17 cellular contexts compared by ENCODE assay signal in genomic region chrX:113919387-113919786, GRCh38.
DNase-seq lines count a peak whose midpoint lies in the region; ATAC-seq, FAIRE-seq and TF ChIP-seq lines count a peak whose summit lies in the region.
"Had no signal": no experiment of that assay in that cellular context is flagged by ENCODE, and none has a peak within 500 bp of the region (broad histone marks: within the 10 kb centered on the region; RNA-seq: fewer than 3 reads in every experiment).

No MANE protein-coding gene starts in this region.

- no peak overlapping the region for H3K27ac Mint-ChIP-seq in activated naive CD4-positive, alpha-beta T cell treated with anti-CD3 and anti-CD28 coated beads, Interleukin-2, amount 10 ng/mL, durations not matched to agents 7 days and 5 days
- H3K27ac Mint-ChIP-seq: CD8-positive, alpha-beta memory T cell; HFFc6 had no signal

- no peak overlapping the region for H4K8ac ChIP-seq in H1 (ENCODE audit: extremely low read depth, insufficient read depth, low read length)

- no peak overlapping the region for H3K23ac ChIP-seq in H1 (ENCODE audit: insufficient read length)

- ATAC-seq in GM18519 (IDR thresholded peaks at IDR 0.05; ENCODE audit: low FRiP score, unreplicated experiment) (peak; percentile 41), HG02970 (IDR thresholded peaks at IDR 0.05; ENCODE audit: low FRiP score, unreplicated experiment) (no peak)
- ATAC-seq: K562 had no signal

- no peak for TF ChIP-seq EP300 in H1 (IDR thresholded peaks at IDR 0.05; ENCODE audit: borderline replicate concordance in 1 of 2, low read depth in 2 of 2, low read length in 2 of 2)

- H3K36me3 Mint-ChIP-seq in activated naive CD4-positive, alpha-beta T cell treated with anti-CD3 and anti-CD28 coated beads, Interleukin-2, amount 10 ng/mL, durations not matched to agents 7 days and 5 days, result no peaks in the 10 kb centered on the region
- H3K36me3 Mint-ChIP-seq: CD8-positive, alpha-beta memory T cell had no signal

- no peak overlapping the region for H2BK120ac ChIP-seq in H1 (replicated peaks; ENCODE audit: low read depth, low read length)

- H3K27me3 ChIP-seq in MM.1S (replicated peaks; ENCODE audit: insufficient read depth, low read length) (no peaks in the 10 kb centered on the region), H1 (replicated peaks in 1 of 4; ENCODE audit: control insufficient read depth in 3 of 4, extremely low read depth in 1 of 4, insufficient read depth in 3 of 4, low read length in 3 of 4) (no peaks in the 10 kb centered on the region), smooth muscle cell (ENCODE audit: low read depth) (no peaks in the 10 kb centered on the region), right atrium auricular region (no peaks in the 10 kb centered on the region)

- H3K4me3 Mint-ChIP-seq in activated naive CD4-positive, alpha-beta T cell treated with anti-CD3 and anti-CD28 coated beads, Interleukin-2, amount 10 ng/mL, durations not matched to agents 7 days and 5 days, result no peak overlapping the region
- H3K4me3 Mint-ChIP-seq: CD8-positive, alpha-beta memory T cell; HFFc6 had no signal

- H3K36me3 ChIP-seq in MM.1S (replicated peaks; ENCODE audit: insufficient read depth, low read length), result no peaks in the 10 kb centered on the region
- no peaks in the 10 kb centered on the region for H3K36me3 ChIP-seq in H1 (ENCODE audit: control insufficient read depth in 2 of 4, insufficient read depth in 4 of 4, low read length in 3 of 4)
- H3K36me3 ChIP-seq in smooth muscle cell (ENCODE audit: low read depth), result no peaks in the 10 kb centered on the region
- H3K36me3 ChIP-seq in right atrium auricular region, result no peaks in the 10 kb centered on the region
- H3K36me3 ChIP-seq: BLaER1 had no signal

- 81% methylated on average over 4 of the region's 4 CpGs; no CpG with 5 or more reads in 1 of the 2 experiments for WGBS in H1 (ENCODE audit: extremely low coverage in 1 of 2, insufficient coverage in 1 of 2, insufficient read length in 1 of 2, insufficient replicate concordance in 2 of 2, low coverage in 1 of 2, low lambda C conversion rate in 2 of 2, missing lambda C conversion rate in 1 of 2), 2 experiments
- 87% methylated on average over 4 of the region's 4 CpGs for WGBS in smooth muscle cell (ENCODE audit: low lambda C conversion rate)

- H3K27me3 Mint-ChIP-seq in activated naive CD4-positive, alpha-beta T cell treated with anti-CD3 and anti-CD28 coated beads, Interleukin-2, amount 10 ng/mL, durations not matched to agents 7 days and 5 days, result no peaks in the 10 kb centered on the region
- H3K27me3 Mint-ChIP-seq: CD8-positive, alpha-beta memory T cell had no signal

- no peak overlapping the region for H4K5ac ChIP-seq in H1 (ENCODE audit: insufficient read length, low read depth, low read length)

- no peak overlapping the region for H3K56ac ChIP-seq in H1 (replicated peaks; ENCODE audit: insufficient read length, low read depth, low read length)

- H3K4me3 ChIP-seq in MM.1S (ENCODE audit: low read length) (no peak overlapping the region), H1 (ENCODE audit: extremely low read depth in 1 of 4, insufficient read depth in 2 of 4, low read depth in 3 of 4, low read length in 4 of 4) (no peak overlapping the region), smooth muscle cell (no peak overlapping the region), right atrium auricular region (no peak overlapping the region)
- H3K4me3 ChIP-seq: BLaER1, K562 had no signal

- H3K27ac ChIP-seq in MM.1S (ENCODE audit: low read length) (peak overlapping the region; percentile 4; the same call in 1 of the 2 replicates), H1 (ENCODE audit: low read depth, low read length) (no peak overlapping the region), smooth muscle cell (ENCODE audit: low read depth) (no peak overlapping the region), right atrium auricular region (no peak overlapping the region)
- H3K27ac ChIP-seq: BLaER1 had no signal

- peak; percentile 78 for DNase-seq in MM.1S
- no peak for DNase-seq in H1 (ENCODE audit: low read depth in 1 of 2, low spot score in 2 of 2)
- no peak for DNase-seq in smooth muscle cell (lab: John Stamatoyannopoulos, UW; ENCODE audit: unreplicated experiment)
- no peak for DNase-seq in right atrium auricular region (ENCODE audit: low spot score)
- no peak for DNase-seq in activated naive CD4-positive, alpha-beta T cell treated with anti-CD3 and anti-CD28 coated beads, Interleukin-2, amount 10 ng/mL, durations not matched to agents 7 days and 5 days
- DNase-seq: 8988T; AML-193; Caco-2; CD8-positive, alpha-beta memory T cell; DMS53; GF-D8; HCEC 1CT; HFFc6 had no signal

- H3K14ac ChIP-seq in H1 (ENCODE audit: insufficient read length), result no peak overlapping the region

- no peak for TF ChIP-seq RAD21 in H1 (IDR thresholded peaks at IDR 0.05 in 1 of 2, conservative IDR thresholded peaks at IDR 0.05 in 1 of 2; ENCODE audit: low read depth in 2 of 2, low read length in 2 of 2)

- H2AK5ac ChIP-seq in H1 (ENCODE audit: low read depth, low read length), result no peak overlapping the region

- no peak for TF ChIP-seq CTCF in MM.1S (IDR thresholded peaks at IDR 0.05; ENCODE audit: low read length)
- no peak for TF ChIP-seq CTCF in H1 (IDR thresholded peaks at IDR 0.05; ENCODE audit: control extremely low read depth in 1 of 3, insufficient read depth in 1 of 3, low read depth in 1 of 3, low read length in 3 of 3)
- no peak for TF ChIP-seq CTCF in smooth muscle cell (IDR thresholded peaks at IDR 0.05; ENCODE audit: borderline replicate concordance, insufficient read depth, poor library complexity, severe bottlenecking)
- TF ChIP-seq CTCF in right atrium auricular region (IDR thresholded peaks at IDR 0.05), result no peak

- H4K20me1 ChIP-seq in MM.1S (ENCODE audit: insufficient read depth, low read length) (no peaks in the 10 kb centered on the region), H1 (replicated peaks in 1 of 2; ENCODE audit: control insufficient read depth in 1 of 2, insufficient read depth in 2 of 2, low read length in 2 of 2) (no peaks in the 10 kb centered on the region), smooth muscle cell (ENCODE audit: low read depth) (no peaks in the 10 kb centered on the region)
- H4K20me1 ChIP-seq: BLaER1 had no signal

- FAIRE-seq in H1 (lab: Jason Lieb, UNC), result peak; percentile 68
- FAIRE-seq: K562 had no signal

- H2BK15ac ChIP-seq in H1 (ENCODE audit: low read length), result no peak overlapping the region

- H2BK5ac ChIP-seq in H1 (ENCODE audit: low read depth, low read length), result no peak overlapping the region

- no peak overlapping the region for H2BK20ac ChIP-seq in H1 (ENCODE audit: low read length)

- no peaks in the 10 kb centered on the region for H3K79me2 ChIP-seq in MM.1S (ENCODE audit: low read length)
- H3K79me2 ChIP-seq in H1 (ENCODE audit: control insufficient read depth in 1 of 2, insufficient read depth in 2 of 2, low read length in 2 of 2), result no peaks in the 10 kb centered on the region
- no peaks in the 10 kb centered on the region for H3K79me2 ChIP-seq in smooth muscle cell (ENCODE audit: low read depth)

- H3K9me3 Mint-ChIP-seq in activated naive CD4-positive, alpha-beta T cell treated with anti-CD3 and anti-CD28 coated beads, Interleukin-2, amount 10 ng/mL, durations not matched to agents 7 days and 5 days, result peaks cover 2% of the 10 kb centered on the region

- no peak overlapping the region for H2BK12ac ChIP-seq in H1 (ENCODE audit: low read depth, low read length)

- H2AFZ ChIP-seq in MM.1S (ENCODE audit: low read length) (no peak overlapping the region), H1 (ENCODE audit: low read length) (no peak overlapping the region), smooth muscle cell (ENCODE audit: low read depth) (peak overlapping the region; percentile 79)

- CTCF ChIA-PET in H1 (lab: Charles Lee; ENCODE audit: partially characterized antibody), result no interaction called here
- CTCF ChIA-PET in activated naive CD4-positive, alpha-beta T cell treated with anti-CD3 and anti-CD28 coated beads, Interleukin-2, amount 10 ng/mL, durations not matched to agents 7 days and 5 days (lab: Charles Lee), result no interaction called here

- TF ChIP-seq POLR2A in H1 (IDR thresholded peaks at IDR 0.05; ENCODE audit: control extremely low read depth in 1 of 2, low read depth in 2 of 2, low read length in 2 of 2), result no peak

- POLR2A ChIA-PET in H1 (lab: Charles Lee; ENCODE audit: partially characterized antibody), result no interaction called here

- H3K79me1 ChIP-seq in H1 (ENCODE audit: low read depth, low read length), result no peaks in the 10 kb centered on the region

- H4K91ac ChIP-seq in H1 (replicated peaks; ENCODE audit: insufficient read length, low read length), result no peak overlapping the region

- H3K4me1 Mint-ChIP-seq in activated naive CD4-positive, alpha-beta T cell treated with anti-CD3 and anti-CD28 coated beads, Interleukin-2, amount 10 ng/mL, durations not matched to agents 7 days and 5 days, result no peaks in the 10 kb centered on the region
- H3K4me1 Mint-ChIP-seq: CD8-positive, alpha-beta memory T cell had no signal

- H3K9me3 ChIP-seq in MM.1S (replicated peaks; ENCODE audit: insufficient read depth, low read length) (no peaks in the 10 kb centered on the region), H1 (ENCODE audit: insufficient read depth in 2 of 2, low read depth in 1 of 2, low read length in 1 of 2) (no peaks in the 10 kb centered on the region), smooth muscle cell (replicated peaks; ENCODE audit: low read depth) (no peaks in the 10 kb centered on the region), right atrium auricular region (peaks cover 0 to under 1% of the 10 kb centered on the region in 2 donors)
- H3K9me3 ChIP-seq: BLaER1, Caco-2 had no signal

- H3F3A ChIP-seq in MM.1S (ENCODE audit: insufficient read depth, low read length) (no peaks in the 10 kb centered on the region), smooth muscle cell (ENCODE audit: low read depth) (no peaks in the 10 kb centered on the region)

- H3K4ac ChIP-seq in H1 (replicated peaks; ENCODE audit: insufficient read length, low read depth, low read length), result no peak overlapping the region

- H3K4me2 ChIP-seq in MM.1S (ENCODE audit: low read depth, low read length), result peak overlapping the region; percentile 48; the same call in 1 of the 2 replicates
- H3K4me2 ChIP-seq in H1 (ENCODE audit: insufficient read depth in 1 of 2, low read depth in 2 of 2, low read length in 2 of 2), result no peak overlapping the region
- no peak overlapping the region for H3K4me2 ChIP-seq in smooth muscle cell
- H3K4me2 ChIP-seq: BLaER1 had no signal

- no peak overlapping the region for H3K9ac ChIP-seq in MM.1S (ENCODE audit: low read length)
- no peak overlapping the region for H3K9ac ChIP-seq in H1 (replicated peaks in 1 of 4; ENCODE audit: extremely low read depth in 1 of 4, low read depth in 3 of 4, low read length in 3 of 4)
- H3K9ac ChIP-seq in smooth muscle cell (ENCODE audit: low read depth), result no peak overlapping the region
- H3K9ac ChIP-seq: BLaER1 had no signal

- no peaks in the 10 kb centered on the region for H3K9me2 ChIP-seq in MM.1S (replicated peaks; ENCODE audit: insufficient read depth, low read length)

- H3K23me2 ChIP-seq in H1 (ENCODE audit: low read depth, low read length), result no peaks in the 10 kb centered on the region

- H3K18ac ChIP-seq in H1 (ENCODE audit: extremely low read depth, low read length), result no peak overlapping the region

- H3K4me1 ChIP-seq in MM.1S (ENCODE audit: low read length) (peaks cover 21% of the 10 kb centered on the region), H1 (replicated peaks in 1 of 4; ENCODE audit: control insufficient read depth in 3 of 4, insufficient read depth in 4 of 4, low read length in 3 of 4) (no peaks in the 10 kb centered on the region), smooth muscle cell (ENCODE audit: low read depth) (no peaks in the 10 kb centered on the region), right atrium auricular region (no peaks in the 10 kb centered on the region)
- H3K4me1 ChIP-seq: BLaER1, Caco-2 had no signal
